In the genomic region with DNA sequence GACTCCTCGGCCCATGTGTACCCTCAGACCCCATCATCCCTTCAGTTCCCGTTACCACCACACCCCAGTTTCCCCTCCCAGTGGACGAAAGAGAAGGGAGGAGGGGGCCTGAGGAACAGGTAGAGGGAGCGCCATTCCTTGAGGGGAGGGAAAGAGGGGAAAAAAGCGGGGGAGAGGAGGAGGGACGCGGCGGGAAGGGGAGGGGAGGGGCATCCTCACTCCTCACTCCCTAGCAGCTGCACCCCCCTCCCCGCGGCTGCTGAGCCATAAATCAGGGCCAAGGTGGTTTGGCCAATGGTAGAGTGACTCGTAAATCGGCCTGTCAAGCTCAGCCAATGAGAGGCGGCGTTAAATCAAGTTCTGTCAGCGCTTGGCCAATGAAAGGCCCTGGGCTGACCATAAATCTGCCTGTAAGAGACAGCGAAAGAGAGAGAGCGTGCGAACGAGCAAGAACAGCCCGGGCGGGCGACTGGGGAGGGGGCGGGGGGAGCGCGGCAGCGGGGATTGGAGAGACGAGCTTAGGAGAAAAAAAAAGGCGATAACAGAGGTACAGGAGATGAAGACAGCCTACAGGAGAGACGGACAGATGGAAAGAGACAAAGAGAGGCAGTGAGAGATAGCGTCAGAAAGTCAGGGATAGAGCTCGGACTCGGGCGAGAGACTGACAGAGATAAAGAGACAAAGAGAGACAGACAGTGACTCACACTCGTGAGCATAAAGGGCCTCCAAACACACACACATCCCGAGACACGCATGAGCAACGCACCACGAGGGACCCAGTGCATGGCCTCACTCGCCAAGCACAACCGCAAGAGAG, we compare ENCODE assay signal across 1 cellular context.
TF ChIP-seq lines count a peak whose summit lies in the region.

No MANE protein-coding gene starts in this region.

TF ChIP-seq in HEK293, 187 proteins besides CTCF, POLR2A, EP300 and RAD21 (continued from another document and continues in another):
- TF ChIP-seq ZNF610 (tag by site-specific recombination; IDR thresholded peaks at IDR 0.05; ENCODE audit: borderline replicate concordance) (peak; percentile 91), ZNF473 (tag by site-specific recombination; IDR thresholded peaks at IDR 0.05) (no peak), ZNF266 (tag by site-specific recombination; IDR thresholded peaks at IDR 0.05; ENCODE audit: low read depth) (no peak), SCRT1 (tag by site-specific recombination; IDR thresholded peaks at IDR 0.05; ENCODE audit: borderline replicate concordance) (peak; percentile 79), RBAK (tag by site-specific recombination; IDR thresholded peaks at IDR 0.05) (peak; percentile 11; the same call in 1 of the 2 replicates), ZNF518A (tag by site-specific recombination; conservative IDR thresholded peaks at IDR 0.05; ENCODE audit: low read depth) (peak; percentile 61), GFI1B (tag by site-specific recombination; IDR thresholded peaks at IDR 0.05) (peak; percentile 100), ZNF366 (tag by site-specific recombination; conservative IDR thresholded peaks at IDR 0.05) (peak; percentile 97), ZNF202 (tag by site-specific recombination; IDR thresholded peaks at IDR 0.05; ENCODE audit: borderline replicate concordance) (no peak), ZNF501 (tag by site-specific recombination; IDR thresholded peaks at IDR 0.05) (peak; percentile 68; the same call in 1 of the 2 replicates), GLIS2 (tag by site-specific recombination; IDR thresholded peaks at IDR 0.05) (peak; percentile 93), ZNF133 (tag by site-specific recombination; IDR thresholded peaks at IDR 0.05) (no peak), OVOL3 (tag by site-specific recombination; IDR thresholded peaks at IDR 0.05) (peak; percentile 93), GLI4 (tag by site-specific recombination; IDR thresholded peaks at IDR 0.05) (peak; percentile 92), ZNF169 (tag by site-specific recombination; IDR thresholded peaks at IDR 0.05) (no peak; the same call in 1 of the 2 replicates), ZNF398 (tag by site-specific recombination; IDR thresholded peaks at IDR 0.05) (peak; percentile 100), ZNF645 (tag by site-specific recombination; IDR thresholded peaks at IDR 0.05) (peak; percentile 97), BCL11A (tag by site-specific recombination; IDR thresholded peaks at IDR 0.05; ENCODE audit: low read depth) (peak; percentile 94), ZNF777 (tag by site-specific recombination; IDR thresholded peaks at IDR 0.05; ENCODE audit: borderline replicate concordance) (no peak), ZNF394 (tag by site-specific recombination; IDR thresholded peaks at IDR 0.05; ENCODE audit: borderline replicate concordance) (peak; percentile 47; the same call in 1 of the 2 replicates), GLIS1 (tag by site-specific recombination; IDR thresholded peaks at IDR 0.05) (peak; percentile 93), KLF8 (tag by site-specific recombination; IDR thresholded peaks at IDR 0.05) (peak; percentile 100), EGR2 (tag by site-specific recombination; IDR thresholded peaks at IDR 0.05; ENCODE audit: low read depth) (peak; percentile 51; the same call in 1 of the 2 replicates), ZNF426 (tag by site-specific recombination; IDR thresholded peaks at IDR 0.05) (no peak), ZBTB44 (tag by site-specific recombination; IDR thresholded peaks at IDR 0.05) (peak; percentile 84), WT1 (tag by site-specific recombination; IDR thresholded peaks at IDR 0.05) (peak; percentile 98)
- TF ChIP-seq, protein P1, sequence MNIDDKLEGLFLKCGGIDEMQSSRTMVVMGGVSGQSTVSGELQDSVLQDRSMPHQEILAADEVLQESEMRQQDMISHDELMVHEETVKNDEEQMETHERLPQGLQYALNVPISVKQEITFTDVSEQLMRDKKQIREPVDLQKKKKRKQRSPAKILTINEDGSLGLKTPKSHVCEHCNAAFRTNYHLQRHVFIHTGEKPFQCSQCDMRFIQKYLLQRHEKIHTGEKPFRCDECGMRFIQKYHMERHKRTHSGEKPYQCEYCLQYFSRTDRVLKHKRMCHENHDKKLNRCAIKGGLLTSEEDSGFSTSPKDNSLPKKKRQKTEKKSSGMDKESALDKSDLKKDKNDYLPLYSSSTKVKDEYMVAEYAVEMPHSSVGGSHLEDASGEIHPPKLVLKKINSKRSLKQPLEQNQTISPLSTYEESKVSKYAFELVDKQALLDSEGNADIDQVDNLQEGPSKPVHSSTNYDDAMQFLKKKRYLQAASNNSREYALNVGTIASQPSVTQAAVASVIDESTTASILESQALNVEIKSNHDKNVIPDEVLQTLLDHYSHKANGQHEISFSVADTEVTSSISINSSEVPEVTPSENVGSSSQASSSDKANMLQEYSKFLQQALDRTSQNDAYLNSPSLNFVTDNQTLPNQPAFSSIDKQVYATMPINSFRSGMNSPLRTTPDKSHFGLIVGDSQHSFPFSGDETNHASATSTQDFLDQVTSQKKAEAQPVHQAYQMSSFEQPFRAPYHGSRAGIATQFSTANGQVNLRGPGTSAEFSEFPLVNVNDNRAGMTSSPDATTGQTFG (tag by site-specific recombination; IDR thresholded peaks at IDR 0.05; ENCODE audit: borderline replicate concordance), result peak; percentile 55; the same call in 1 of the 2 replicates
- TF ChIP-seq, protein P2, sequence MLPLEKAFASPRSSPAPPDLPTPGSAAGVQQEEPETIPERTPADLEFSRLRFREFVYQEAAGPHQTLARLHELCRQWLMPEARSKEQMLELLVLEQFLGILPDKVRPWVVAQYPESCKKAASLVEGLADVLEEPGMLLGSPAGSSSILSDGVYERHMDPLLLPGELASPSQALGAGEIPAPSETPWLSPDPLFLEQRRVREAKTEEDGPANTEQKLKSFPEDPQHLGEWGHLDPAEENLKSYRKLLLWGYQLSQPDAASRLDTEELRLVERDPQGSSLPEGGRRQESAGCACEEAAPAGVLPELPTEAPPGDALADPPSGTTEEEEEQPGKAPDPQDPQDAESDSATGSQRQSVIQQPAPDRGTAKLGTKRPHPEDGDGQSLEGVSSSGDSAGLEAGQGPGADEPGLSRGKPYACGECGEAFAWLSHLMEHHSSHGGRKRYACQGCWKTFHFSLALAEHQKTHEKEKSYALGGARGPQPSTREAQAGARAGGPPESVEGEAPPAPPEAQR (tag by site-specific recombination; IDR thresholded peaks at IDR 0.05), result peak; percentile 96
- TF ChIP-seq, protein P3, sequence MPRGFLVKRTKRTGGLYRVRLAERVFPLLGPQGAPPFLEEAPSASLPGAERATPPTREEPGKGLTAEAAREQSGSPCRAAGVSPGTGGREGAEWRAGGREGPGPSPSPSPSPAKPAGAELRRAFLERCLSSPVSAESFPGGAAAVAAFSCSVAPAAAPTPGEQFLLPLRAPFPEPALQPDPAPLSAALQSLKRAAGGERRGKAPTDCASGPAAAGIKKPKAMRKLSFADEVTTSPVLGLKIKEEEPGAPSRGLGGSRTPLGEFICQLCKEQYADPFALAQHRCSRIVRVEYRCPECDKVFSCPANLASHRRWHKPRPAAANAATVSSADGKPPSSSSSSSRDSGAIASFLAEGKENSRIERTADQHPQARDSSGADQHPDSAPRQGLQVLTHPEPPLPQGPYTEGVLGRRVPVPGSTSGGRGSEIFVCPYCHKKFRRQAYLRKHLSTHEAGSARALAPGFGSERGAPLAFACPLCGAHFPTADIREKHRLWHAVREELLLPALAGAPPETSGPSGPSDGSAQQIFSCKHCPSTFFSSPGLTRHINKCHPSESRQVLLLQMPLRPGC (tag by site-specific recombination; IDR thresholded peaks at IDR 0.05), result peak; percentile 99
- TF ChIP-seq, protein P4, sequence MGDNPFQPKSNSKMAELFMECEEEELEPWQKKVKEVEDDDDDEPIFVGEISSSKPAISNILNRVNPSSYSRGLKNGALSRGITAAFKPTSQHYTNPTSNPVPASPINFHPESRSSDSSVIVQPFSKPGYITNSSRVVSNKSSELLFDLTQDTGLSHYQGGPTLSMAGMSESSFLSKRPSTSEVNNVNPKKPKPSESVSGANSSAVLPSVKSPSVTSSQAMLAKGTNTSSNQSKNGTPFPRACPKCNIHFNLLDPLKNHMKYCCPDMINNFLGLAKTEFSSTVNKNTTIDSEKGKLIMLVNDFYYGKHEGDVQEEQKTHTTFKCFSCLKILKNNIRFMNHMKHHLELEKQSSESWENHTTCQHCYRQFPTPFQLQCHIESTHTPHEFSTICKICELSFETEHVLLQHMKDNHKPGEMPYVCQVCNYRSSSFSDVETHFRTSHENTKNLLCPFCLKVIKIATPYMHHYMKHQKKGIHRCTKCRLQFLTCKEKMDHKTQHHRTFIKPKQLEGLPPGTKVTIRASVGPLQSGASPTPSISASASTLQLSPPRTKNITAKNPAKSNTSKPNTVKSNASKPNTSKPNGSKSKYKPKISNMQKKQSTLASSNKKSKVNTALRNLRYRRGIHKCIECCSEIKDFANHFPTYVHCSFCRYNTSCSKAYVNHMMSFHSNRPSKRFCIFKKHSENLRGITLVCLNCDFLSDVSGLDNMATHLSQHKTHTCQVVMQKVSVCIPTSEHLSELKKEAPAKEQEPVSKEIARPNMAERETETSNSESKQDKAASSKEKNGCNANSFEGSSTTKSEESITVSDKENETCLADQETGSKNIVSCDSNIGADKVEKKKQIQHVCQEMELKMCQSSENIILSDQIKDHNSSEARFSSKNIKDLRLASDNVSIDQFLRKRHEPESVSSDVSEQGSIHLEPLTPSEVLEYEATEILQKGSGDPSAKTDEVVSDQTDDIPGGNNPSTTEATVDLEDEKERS (tag by site-specific recombination; IDR thresholded peaks at IDR 0.05), result peak; percentile 69; the same call in 1 of the 2 replicates
- TF ChIP-seq, protein P5, sequence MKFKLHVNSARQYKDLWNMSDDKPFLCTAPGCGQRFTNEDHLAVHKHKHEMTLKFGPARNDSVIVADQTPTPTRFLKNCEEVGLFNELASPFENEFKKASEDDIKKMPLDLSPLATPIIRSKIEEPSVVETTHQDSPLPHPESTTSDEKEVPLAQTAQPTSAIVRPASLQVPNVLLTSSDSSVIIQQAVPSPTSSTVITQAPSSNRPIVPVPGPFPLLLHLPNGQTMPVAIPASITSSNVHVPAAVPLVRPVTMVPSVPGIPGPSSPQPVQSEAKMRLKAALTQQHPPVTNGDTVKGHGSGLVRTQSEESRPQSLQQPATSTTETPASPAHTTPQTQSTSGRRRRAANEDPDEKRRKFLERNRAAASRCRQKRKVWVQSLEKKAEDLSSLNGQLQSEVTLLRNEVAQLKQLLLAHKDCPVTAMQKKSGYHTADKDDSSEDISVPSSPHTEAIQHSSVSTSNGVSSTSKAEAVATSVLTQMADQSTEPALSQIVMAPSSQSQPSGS (tag by site-specific recombination; IDR thresholded peaks at IDR 0.05; ENCODE audit: low read depth), result peak; percentile 67
